In the genomic region with DNA sequence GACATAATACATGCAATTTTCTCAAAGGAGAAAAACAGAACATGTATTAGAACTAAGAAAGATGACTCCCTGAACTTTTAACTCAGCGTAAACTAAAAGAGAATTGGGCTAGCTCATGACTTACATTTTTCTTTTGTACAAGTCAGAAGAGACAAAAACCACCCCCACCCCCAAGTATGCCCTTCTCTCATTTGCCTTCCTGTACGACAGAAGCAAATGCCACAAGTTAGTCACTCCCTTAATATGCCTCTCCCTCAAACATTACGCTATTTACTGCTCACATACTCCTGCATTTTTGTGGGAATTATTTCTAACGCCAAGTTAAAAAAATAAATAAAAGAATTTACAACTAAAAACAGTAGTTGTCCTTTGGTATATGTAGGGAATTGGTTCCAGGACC, we compare ENCODE assay signal across 18 cellular contexts.
"Had no signal": no experiment of that assay in that cellular context is flagged by ENCODE, and none has a peak within 500 bp of the region (broad histone marks: within the 10 kb centered on the region; RNA-seq: fewer than 3 reads in every experiment).

No MANE protein-coding gene starts in this region.

- H3K27ac ChIP-seq: gastrocnemius medialis, heart right ventricle, neutrophil, skin epidermis, stomach, thoracic aorta had no signal

- H3K4me1 Mint-ChIP-seq: naive thymus-derived CD8-positive, alpha-beta T cell had no signal

- H3K36me3 Mint-ChIP-seq: type B pancreatic cell had no signal

- H3K9me3 Mint-ChIP-seq: naive thymus-derived CD8-positive, alpha-beta T cell; type B pancreatic cell had no signal

- H3K27me3 Mint-ChIP-seq: naive thymus-derived CD8-positive, alpha-beta T cell had no signal

- H3K4me3 Mint-ChIP-seq: naive thymus-derived CD8-positive, alpha-beta T cell; type B pancreatic cell had no signal

- H3K27me3 ChIP-seq: gastrocnemius medialis, neutrophil, stomach had no signal

- H3K36me3 ChIP-seq: gastrocnemius medialis, heart right ventricle, neutrophil, stomach, thoracic aorta had no signal

- DNase-seq: effector memory CD4-positive, alpha-beta T cell; gastrocnemius medialis; heart right ventricle; hypothalamus; kidney glomerular epithelial cell; mesendoderm; naive thymus-derived CD8-positive, alpha-beta T cell; posterior cingulate gyrus; stimulated activated CD4-positive, alpha-beta T cell treated with anti-CD3 and anti-CD28 coated beads, Interleukin-12 subunit alpha, Interleukin-12 subunit beta, amount 100 ng/mL, for 4 hours; stimulated activated naive CD4-positive, alpha-beta T cell; stomach; substantia nigra had no signal

- H3K4me1 ChIP-seq: gastrocnemius medialis, heart right ventricle, stomach had no signal

- H3K9me3 ChIP-seq: gastrocnemius medialis, heart right ventricle, neutrophil, stomach, thoracic aorta had no signal

- H3K4me3 ChIP-seq: gastrocnemius medialis, heart right ventricle, skin epidermis, stomach, thoracic aorta had no signal

- ATAC-seq: esophagus mucosa; gastrocnemius medialis; heart right ventricle; naive thymus-derived CD8-positive, alpha-beta T cell; sciatic nerve had no signal

- H3K27ac Mint-ChIP-seq: naive thymus-derived CD8-positive, alpha-beta T cell; type B pancreatic cell had no signal
